In genomic region chr10:95831515-95831914, GRCh38 we compare ENCODE assay signal across 17 cellular contexts.
A peak's percentile ranks its signal among the peaks of the same experiment; 100 is the strongest.
DNase-seq lines count a peak whose midpoint lies in the region; ATAC-seq and TF ChIP-seq lines count a peak whose summit lies in the region.
"Had no signal": no experiment of that assay in that cellular context is flagged by ENCODE, and none has a peak within 500 bp of the region (broad histone marks: within the 10 kb centered on the region; RNA-seq: fewer than 3 reads in every experiment).

No MANE protein-coding gene starts in this region.

- H3K79me2 ChIP-seq in OCI-LY3 (ENCODE audit: low read length) = peaks cover 35% of the 10 kb centered on the region

- H3K36me3 Mint-ChIP-seq in activated T-cell treated with anti-CD3 and anti-CD28 coated beads, Interleukin-2, amount 50 U/mL, for 4 hours (ENCODE audit: insufficient read depth) = no peaks in the 10 kb centered on the region
- peaks cover 3% of the 10 kb centered on the region for H3K36me3 Mint-ChIP-seq in central memory CD8-positive, alpha-beta T cell (ENCODE audit: insufficient read depth)

- H3K9me3 Mint-ChIP-seq in activated T-cell treated with anti-CD3 and anti-CD28 coated beads, Interleukin-2, amount 50 U/mL, for 4 hours = peaks cover 3% of the 10 kb centered on the region
- H3K9me3 Mint-ChIP-seq in central memory CD8-positive, alpha-beta T cell = no peaks in the 10 kb centered on the region
- H3K9me3 Mint-ChIP-seq: activated naive CD4-positive, alpha-beta T cell treated with anti-CD3 and anti-CD28 coated beads for 36 hours; neural crest cell had no signal

- no peak for ATAC-seq in activated T-cell treated with anti-CD3 and anti-CD28 coated beads, Interleukin-2, amount 50 U/mL, for 4 hours
- no peak for ATAC-seq in central memory CD8-positive, alpha-beta T cell (replicated peaks; ENCODE audit: extremely low read depth, poor library complexity, severe bottlenecking)

- peak overlapping the region; percentile 59 for H3K27ac Mint-ChIP-seq in central memory CD8-positive, alpha-beta T cell (ENCODE audit: low read depth)

- H3K27ac ChIP-seq in OCI-LY3 (ENCODE audit: low read length) = peak overlapping the region; percentile 100
- peak overlapping the region in 16 of 21 experiments; percentile 2 to 82 (median 57) for H3K27ac ChIP-seq in skin epidermis
- H3K27ac ChIP-seq: RWPE1 had no signal

- H3K4me3 Mint-ChIP-seq in activated T-cell treated with anti-CD3 and anti-CD28 coated beads, Interleukin-2, amount 50 U/mL, for 4 hours = no peak overlapping the region
- H3K4me3 Mint-ChIP-seq in central memory CD8-positive, alpha-beta T cell = no peak overlapping the region
- H3K4me3 Mint-ChIP-seq: neural crest cell had no signal

- DNase-seq in activated T-cell treated with anti-CD3 and anti-CD28 coated beads, Interleukin-2, amount 50 U/mL, for 48 hours = peak; percentile 24 to 25
- no peak for DNase-seq in activated T-cell treated with anti-CD3 and anti-CD28 coated beads, Interleukin-2, amount 50 U/mL, for 4 hours
- DNase-seq in central memory CD8-positive, alpha-beta T cell (ENCODE audit: low spot score in 2 of 2) = no peak
- DNase-seq in stimulated activated naive CD4-positive, alpha-beta T cell (lab: John Stamatoyannopoulos, UW) = no peak
- no peak for DNase-seq in SHP77 (lab: John Stamatoyannopoulos, UW)
- no peak for DNase-seq in stimulated activated CD4-positive, alpha-beta T cell treated with anti-CD3 and anti-CD28 coated beads, Interleukin-1b, Interleukin-23, amount 100 ng/mL, for 48 hours
- DNase-seq: dermis blood vessel endothelial cell; NCI-H1417 treated with DMSO at 0.1 percent for 48 hours; NCI-H2171 treated with DMSO at 0.1 percent for 48 hours; NCI-H774; stimulated activated CD4-positive, alpha-beta T cell treated with anti-CD3 and anti-CD28 coated beads, Interleukin-12 subunit alpha, Interleukin-12 subunit beta, amount 100 ng/mL, for 4 hours; SW 1271 had no signal

- H3K4me1 Mint-ChIP-seq in activated T-cell treated with anti-CD3 and anti-CD28 coated beads, Interleukin-2, amount 50 U/mL, for 4 hours (ENCODE audit: low read depth) = peaks cover 26% of the 10 kb centered on the region
- H3K4me1 Mint-ChIP-seq in central memory CD8-positive, alpha-beta T cell = peaks cover 12% of the 10 kb centered on the region
- H3K4me1 Mint-ChIP-seq: neural crest cell had no signal

- no peak for TF ChIP-seq CTCF in OCI-LY3 (IDR thresholded peaks at IDR 0.05; ENCODE audit: low read depth, low read length)

- H2AFZ ChIP-seq in OCI-LY3 (ENCODE audit: low read depth, low read length) = no peak overlapping the region

- no peaks in the 10 kb centered on the region for H4K20me1 ChIP-seq in OCI-LY3 (ENCODE audit: insufficient read depth, low read length)

- no peaks in the 10 kb centered on the region for H3K9me3 ChIP-seq in OCI-LY3 (ENCODE audit: insufficient read depth, low read length)

- no peaks in the 10 kb centered on the region for H3K27me3 Mint-ChIP-seq in activated T-cell treated with anti-CD3 and anti-CD28 coated beads, Interleukin-2, amount 50 U/mL, for 4 hours (ENCODE audit: low read depth)
- no peaks in the 10 kb centered on the region for H3K27me3 Mint-ChIP-seq in central memory CD8-positive, alpha-beta T cell

- H3K4me2 ChIP-seq in OCI-LY3 (ENCODE audit: low read length) = peak overlapping the region; percentile 74

- H3K4me3 ChIP-seq in OCI-LY3 (ENCODE audit: low read length) = peak overlapping the region; percentile 41
- no peak overlapping the region for H3K4me3 ChIP-seq in skin epidermis

- H3K4me1 ChIP-seq in OCI-LY3 (ENCODE audit: low read length) = peaks cover 69% of the 10 kb centered on the region

- no peaks in the 10 kb centered on the region for H3K27me3 ChIP-seq in OCI-LY3 (ENCODE audit: low read depth, low read length)

- H3K36me3 ChIP-seq in OCI-LY3 (replicated peaks; ENCODE audit: low read depth, low read length) = peaks cover 11% of the 10 kb centered on the region

- peak overlapping the region; percentile 82 for H3K9ac ChIP-seq in OCI-LY3 (ENCODE audit: low read length)

Comparison
In these comparisons a context has a peak if more than half of its experiments do, and no peak if none do; other contexts are left out.
1. DNase-seq: peak in activated T-cell treated with anti-CD3 and anti-CD28 coated beads, Interleukin-2, amount 50 U/mL, for 48 hours (2 of 2); none in activated T-cell treated with anti-CD3 and anti-CD28 coated beads, Interleukin-2, amount 50 U/mL, for 4 hours (single experiment), central memory CD8-positive, alpha-beta T cell (0 of 2), stimulated activated naive CD4-positive, alpha-beta T cell (0 of 6), SHP77 (0 of 2) and stimulated activated CD4-positive, alpha-beta T cell treated with anti-CD3 and anti-CD28 coated beads, Interleukin-1b, Interleukin-23, amount 100 ng/mL, for 48 hours (single experiment).